ENCODE assay signal across 8 cellular contexts in genomic region chr9:114387678-114388431, GRCh38. TPM values are rescaled to one million over a fixed set of nuclear protein-coding genes. Genes with fewer than 3 reads are reported as not detected.
DNase-seq lines count a peak whose midpoint lies in the region; ATAC-seq and TF ChIP-seq lines count a peak whose summit lies in the region.

A gene with protein sequence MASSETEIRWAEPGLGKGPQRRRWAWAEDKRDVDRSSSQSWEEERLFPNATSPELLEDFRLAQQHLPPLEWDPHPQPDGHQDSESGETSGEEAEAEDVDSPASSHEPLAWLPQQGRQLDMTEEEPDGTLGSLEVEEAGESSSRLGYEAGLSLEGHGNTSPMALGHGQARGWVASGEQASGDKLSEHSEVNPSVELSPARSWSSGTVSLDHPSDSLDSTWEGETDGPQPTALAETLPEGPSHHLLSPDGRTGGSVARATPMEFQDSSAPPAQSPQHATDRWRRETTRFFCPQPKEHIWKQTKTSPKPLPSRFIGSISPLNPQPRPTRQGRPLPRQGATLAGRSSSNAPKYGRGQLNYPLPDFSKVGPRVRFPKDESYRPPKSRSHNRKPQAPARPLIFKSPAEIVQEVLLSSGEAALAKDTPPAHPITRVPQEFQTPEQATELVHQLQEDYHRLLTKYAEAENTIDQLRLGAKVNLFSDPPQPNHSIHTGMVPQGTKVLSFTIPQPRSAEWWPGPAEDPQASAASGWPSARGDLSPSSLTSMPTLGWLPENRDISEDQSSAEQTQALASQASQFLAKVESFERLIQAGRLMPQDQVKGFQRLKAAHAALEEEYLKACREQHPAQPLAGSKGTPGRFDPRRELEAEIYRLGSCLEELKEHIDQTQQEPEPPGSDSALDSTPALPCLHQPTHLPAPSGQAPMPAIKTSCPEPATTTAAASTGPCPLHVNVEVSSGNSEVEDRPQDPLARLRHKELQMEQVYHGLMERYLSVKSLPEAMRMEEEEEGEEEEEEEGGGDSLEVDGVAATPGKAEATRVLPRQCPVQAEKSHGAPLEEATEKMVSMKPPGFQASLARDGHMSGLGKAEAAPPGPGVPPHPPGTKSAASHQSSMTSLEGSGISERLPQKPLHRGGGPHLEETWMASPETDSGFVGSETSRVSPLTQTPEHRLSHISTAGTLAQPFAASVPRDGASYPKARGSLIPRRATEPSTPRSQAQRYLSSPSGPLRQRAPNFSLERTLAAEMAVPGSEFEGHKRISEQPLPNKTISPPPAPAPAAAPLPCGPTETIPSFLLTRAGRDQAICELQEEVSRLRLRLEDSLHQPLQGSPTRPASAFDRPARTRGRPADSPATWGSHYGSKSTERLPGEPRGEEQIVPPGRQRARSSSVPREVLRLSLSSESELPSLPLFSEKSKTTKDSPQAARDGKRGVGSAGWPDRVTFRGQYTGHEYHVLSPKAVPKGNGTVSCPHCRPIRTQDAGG (N-terminal part only) (minus strand): TSS chr9:114387982. CDS start chr9:114381333, 6,649 bp downstream.

- CTCF ChIA-PET in OCI-LY7 (lab: Charles Lee; ENCODE audit: unreplicated experiment): interaction anchor here (0.8 to 3.8 kb wide), 5 partner anchors 9 to 23 kb away, joined by 4 to 15 read pairs (median 7); no protein-coding TSS in a partner anchor

- peak within 1 kb of the TSS; percentile 95 for H3K27ac ChIP-seq in DOHH2 (ENCODE audit: low read depth, low read length)
- H3K27ac ChIP-seq in OCI-LY7 (ENCODE audit: low read depth, low read length, poor library complexity, severe bottlenecking): peak within 1 kb of the TSS; percentile 97
- peak within 1 kb of the TSS; percentile 98 for H3K27ac ChIP-seq in neutrophil
- H3K27ac ChIP-seq in subcutaneous abdominal adipose tissue (ENCODE audit: low read depth, low read length): peak within 1 kb of the TSS; percentile 96

- H3K4me3 ChIP-seq in DOHH2 (ENCODE audit: low read length) (peak within 1 kb of the TSS; percentile 78), OCI-LY7 (ENCODE audit: low read depth, low read length, poor library complexity, severe bottlenecking) (peak within 1 kb of the TSS; percentile 76), fibroblast of villous mesenchyme (ENCODE audit: low read depth, low read length) (peak within 1 kb of the TSS; percentile 64), neutrophil (ENCODE audit: low read depth in 1 of 2, low read length in 1 of 2) (peak within 1 kb of the TSS; percentile 77 to 80), subcutaneous abdominal adipose tissue (ENCODE audit: low read depth in 1 of 5, low read length in 5 of 5) (peak within 1 kb of the TSS; percentile 75 to 85 (median 77))

- peaks cover 46% of the 10 kb centered on the region for H3F3A ChIP-seq in DOHH2 (ENCODE audit: control insufficient read depth, insufficient read depth)

- peak; percentile 89 for DNase-seq in OCI-LY7 (ENCODE audit: low spot score)
- peak; percentile 93 for DNase-seq in activated effector memory CD4-positive, alpha-beta T cell treated with anti-CD3 and anti-CD28 coated beads, Interleukin-2, amount 50 U/mL, for 16 hours
- DNase-seq in fibroblast of villous mesenchyme (ENCODE audit: low read depth): peak; percentile 86
- DNase-seq in NCI-H446 treated with DMSO at 0.1 percent for 48 hours (lab: John Stamatoyannopoulos, UW): no peak

- no peaks in the 10 kb centered on the region for H3K27me3 ChIP-seq in DOHH2 (ENCODE audit: control insufficient read depth, low read length)
- no peaks in the 10 kb centered on the region for H3K27me3 ChIP-seq in neutrophil
- H3K27me3 ChIP-seq in subcutaneous abdominal adipose tissue (ENCODE audit: control insufficient read depth in 5 of 5, insufficient read depth in 4 of 5, low read length in 5 of 5): no peaks in the 10 kb centered on the region

- BruUV-seq in OCI-LY7 (replicated peaks; lab: Mats Ljungman, UMichigan): no TSS peak

- no peaks in the 10 kb centered on the region for H4K20me1 ChIP-seq in DOHH2 (ENCODE audit: control insufficient read depth, insufficient read depth, low read depth, low read length)
- H4K20me1 ChIP-seq in OCI-LY7 (ENCODE audit: insufficient read depth, low read length): no peaks in the 10 kb centered on the region

- no peak within 1 kb of the TSS for H2AFZ ChIP-seq in OCI-LY7 (ENCODE audit: low read length)

- peak within 1 kb of the TSS; percentile 62 to 89 (median 86) for H3K9ac ChIP-seq in subcutaneous abdominal adipose tissue (ENCODE audit: low read length in 5 of 5)

- H3K4me1 ChIP-seq in DOHH2 (ENCODE audit: control insufficient read depth, low read length) (peaks cover 82% of the 10 kb centered on the region), OCI-LY7 (ENCODE audit: insufficient read depth, low read length, poor library complexity, severe bottlenecking) (peaks cover 81% of the 10 kb centered on the region), neutrophil (ENCODE audit: control insufficient read depth in 1 of 2, insufficient read depth in 1 of 2, low read depth in 1 of 2, low read length in 1 of 2) (peaks cover 73 to 92% of the 10 kb centered on the region in 2 experiments), subcutaneous abdominal adipose tissue (ENCODE audit: control insufficient read depth in 5 of 5, insufficient read depth in 5 of 5, low read length in 5 of 5) (peaks cover 42 to 98% (median 96%) of the 10 kb centered on the region in 5 donors)

- H3K9me2 ChIP-seq in DOHH2 (replicated peaks; ENCODE audit: control insufficient read depth, low read length): no peaks in the 10 kb centered on the region
- H3K9me2 ChIP-seq in OCI-LY7 (ENCODE audit: insufficient read depth, low read length): no peaks in the 10 kb centered on the region

- H3K9me3 ChIP-seq in DOHH2 (ENCODE audit: control insufficient read depth, insufficient read depth, low read length): no peaks in the 10 kb centered on the region
- H3K9me3 ChIP-seq in OCI-LY7 (ENCODE audit: low read length): no peaks in the 10 kb centered on the region
- no peaks in the 10 kb centered on the region for H3K9me3 ChIP-seq in neutrophil
- H3K9me3 ChIP-seq in subcutaneous abdominal adipose tissue (ENCODE audit: control insufficient read depth in 5 of 5, low read length in 5 of 5): no peaks in the 10 kb centered on the region

- peaks cover 95% of the 10 kb centered on the region for H3K79me2 ChIP-seq in DOHH2 (ENCODE audit: control insufficient read depth, low read length)
- H3K79me2 ChIP-seq in OCI-LY7 (ENCODE audit: insufficient read depth, low read depth, low read length): peaks cover 93% of the 10 kb centered on the region

- intact Hi-C loops in OCI-LY7 (cut with micrococcal nuclease; ENCODE audit: unreplicated experiment): loop anchor here (1.0 to 5.0 kb wide), 4 partner anchors 16 to 811 kb away; no protein-coding TSS in a partner anchor

- ATAC-seq in HG02588 (IDR thresholded peaks at IDR 0.05; ENCODE audit: unreplicated experiment): peak; percentile 24

- H3K36me3 ChIP-seq in DOHH2 (ENCODE audit: control insufficient read depth, low read length) (peaks cover 93% of the 10 kb centered on the region), OCI-LY7 (ENCODE audit: insufficient read depth, low read length) (peaks cover 56% of the 10 kb centered on the region), neutrophil (peaks cover 46% of the 10 kb centered on the region), subcutaneous abdominal adipose tissue (ENCODE audit: control insufficient read depth in 5 of 5, insufficient read depth in 5 of 5, low read length in 5 of 5) (no peaks in the 10 kb centered on the region)

- POLR2A ChIA-PET in OCI-LY7 (lab: Charles Lee): interaction anchor here (0.6 to 8.2 kb wide), 13 partner anchors 7 to 546 kb away, joined by 3 to 275 read pairs (median 5); no protein-coding TSS in a partner anchor

- TF ChIP-seq CTCF in DOHH2 (IDR thresholded peaks at IDR 0.05; ENCODE audit: low read depth, low read length, poor library complexity, severe bottlenecking): no peak
- no peak for TF ChIP-seq CTCF in OCI-LY7 (conservative IDR thresholded peaks at IDR 0.05; ENCODE audit: low read length)
- TF ChIP-seq CTCF in fibroblast of villous mesenchyme (IDR thresholded peaks at IDR 0.05; ENCODE audit: insufficient read depth, low read depth, low read length): no peak
- TF ChIP-seq CTCF in neutrophil (IDR thresholded peaks at IDR 0.05): no peak

- peak within 1 kb of the TSS; percentile 87 for H3K4me2 ChIP-seq in DOHH2 (ENCODE audit: low read length)
- H3K4me2 ChIP-seq in OCI-LY7 (ENCODE audit: low read length): peak within 1 kb of the TSS; percentile 83

RNA-seq across cellular contexts. Expression of the gene that starts here (rescaled TPM):
- 53.8 and 61.4 TPM in 2 replicates for total RNA-seq in OCI-LY7 (2014; rRNA removed; shearing (Covaris generic))
- 187 and 203 TPM in 2 replicates for total RNA-seq in OCI-LY7 (2022)
- total RNA-seq in fibroblast of villous mesenchyme: 11.2 and 14.8 TPM in 2 replicates
